Comparison of ENCODE assay signal across 8 cellular contexts in the genomic region with DNA sequence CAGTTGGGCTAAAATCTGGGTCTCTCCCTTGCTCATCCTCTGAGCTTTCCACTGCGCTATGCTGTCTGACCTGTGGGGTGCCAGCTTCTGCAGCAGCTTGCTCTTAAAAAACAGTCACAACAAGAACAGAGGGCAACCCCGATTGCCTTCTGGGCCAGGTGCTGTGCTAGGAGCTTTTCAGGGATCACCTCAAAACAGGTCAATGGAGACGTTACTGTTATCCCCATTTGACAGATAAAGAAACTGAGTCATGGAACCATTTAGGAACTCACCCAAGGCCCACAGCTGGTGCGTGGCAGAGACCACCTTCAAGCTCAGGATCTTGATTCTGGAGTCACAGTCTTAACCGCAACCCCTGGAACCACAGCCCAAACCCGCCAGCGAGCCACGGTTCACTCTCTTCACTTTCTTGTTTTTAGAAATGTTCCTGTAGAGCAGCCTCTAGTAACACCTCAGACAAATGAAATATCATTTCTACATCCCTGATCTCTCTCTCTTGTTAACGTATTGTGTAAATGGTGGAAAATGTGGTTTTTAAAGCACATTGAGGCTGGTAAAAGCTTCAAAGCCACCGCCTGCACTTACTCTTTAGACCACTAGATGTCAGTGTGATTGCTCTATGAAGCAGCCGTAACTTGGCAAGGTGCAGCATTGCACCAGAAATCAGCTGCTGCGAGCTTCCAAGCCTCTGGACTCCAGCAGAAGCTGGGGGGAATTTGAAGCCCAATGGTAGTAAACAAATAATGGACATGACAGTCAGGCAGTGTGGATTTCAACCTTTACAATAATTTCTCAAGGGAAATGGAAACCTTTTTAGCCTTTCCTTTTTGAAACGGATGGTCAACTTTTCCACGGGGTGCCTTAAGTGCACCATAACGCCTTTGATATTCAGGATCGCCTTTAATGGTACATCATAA. TPM values are rescaled to one million over a fixed set of nuclear protein-coding genes. Genes with fewer than 3 reads are reported as not detected.
A peak's percentile ranks its signal among the peaks of the same experiment; 100 is the strongest.
DNase-seq lines count a peak whose midpoint lies in the region; ATAC-seq and TF ChIP-seq lines count a peak whose summit lies in the region.

No MANE protein-coding gene starts in this region.

- DNase-seq in CD4-positive, alpha-beta memory T cell = peak; percentile 83 to 86 (median 84)
- DNase-seq in HPDE6-E6E7 (ENCODE audit: extremely low spot score) = peak; percentile 62
- DNase-seq in NOMO-1 treated with DMSO at 0.1 percent for 48 hours (lab: John Stamatoyannopoulos, UW; ENCODE audit: unreplicated experiment) = peak; percentile 95
- DNase-seq in activated CD8-positive, alpha-beta memory T cell treated with anti-CD3 and anti-CD28 coated beads for 24 hours = peak; percentile 86
- peak; percentile 79 to 86 (median 81) for DNase-seq in effector memory CD8-positive, alpha-beta T cell
- DNase-seq in mesothelial cell of epicardium (ENCODE audit: low spot score in 2 of 2, unreplicated experiment in 2 of 2) = peak; percentile 34 to 66
- DNase-seq in stimulated activated CD8-positive, alpha-beta memory T cell treated with anti-CD3 and anti-CD28 coated beads, Interleukin-4, amount 100 ng/mL, for 1 hour (ENCODE audit: low read depth in 2 of 2, low spot score in 1 of 2) = peak; percentile 55 to 59

- H3K9me3 ChIP-seq in CD4-positive, alpha-beta memory T cell (ENCODE audit: control insufficient read depth in 1 of 2, low read length in 2 of 2) = no peaks in the 10 kb centered on the region

- peaks cover 54 to 71% (median 65%) of the 10 kb centered on the region in 4 donors for H3K4me1 Mint-ChIP-seq in CD4-positive, alpha-beta memory T cell
- peaks cover 42 to 67% of the 10 kb centered on the region in 2 donors for H3K4me1 Mint-ChIP-seq in effector memory CD8-positive, alpha-beta T cell (ENCODE audit: low read depth in 2 of 2)
- H3K4me1 Mint-ChIP-seq in mesothelial cell of epicardium = peaks cover 14% of the 10 kb centered on the region

- H3K27me3 ChIP-seq in CD4-positive, alpha-beta memory T cell (ENCODE audit: insufficient read depth, low read length) = no peaks in the 10 kb centered on the region

- intact Hi-C loops in CD4-positive, alpha-beta memory T cell (cut with micrococcal nuclease) = loop anchor here (1.0 to 5.0 kb wide), 10 partner anchors 8 to 330 kb away; partner anchors contain the start of gene RICTOR

- H3K27ac ChIP-seq in CD4-positive, alpha-beta memory T cell (ENCODE audit: low read depth, low read length) = peak overlapping the region; percentile 62

- peak; percentile 88 for TF ChIP-seq CTCF in mesothelial cell of epicardium (IDR thresholded peaks at IDR 0.05; ENCODE audit: unreplicated experiment)

- no peaks in the 10 kb centered on the region for H3K36me3 ChIP-seq in CD4-positive, alpha-beta memory T cell (ENCODE audit: insufficient read depth, low read length)

- peak overlapping the region; percentile 33 to 64 for H3K4me3 ChIP-seq in CD4-positive, alpha-beta memory T cell (ENCODE audit: low read length in 2 of 2)

- peak overlapping the region; percentile 80 to 90 (median 86) for H3K4me3 Mint-ChIP-seq in CD4-positive, alpha-beta memory T cell
- peak overlapping the region; percentile 62 to 73 for H3K4me3 Mint-ChIP-seq in effector memory CD8-positive, alpha-beta T cell
- H3K4me3 Mint-ChIP-seq in mesothelial cell of epicardium = no peak overlapping the region

- H3K4me1 ChIP-seq in CD4-positive, alpha-beta memory T cell (ENCODE audit: insufficient read depth, low read length) = peaks cover 68% of the 10 kb centered on the region

- ATAC-seq in GM19438 (IDR thresholded peaks at IDR 0.05; ENCODE audit: low read depth, unreplicated experiment) = peak; percentile 74
- ATAC-seq in effector memory CD8-positive, alpha-beta T cell (replicated peaks) = peak; percentile 68

- POLR2A ChIA-PET in CD4-positive, alpha-beta memory T cell (lab: Charles Lee; ENCODE audit: partially characterized antibody) = interaction anchor here (0.8 to 6.8 kb wide), 26 partner anchors 9 to 330 kb away, joined by 3 to 362 read pairs (median 12); partner anchors contain the start of gene RICTOR

- H3K27me3 Mint-ChIP-seq in CD4-positive, alpha-beta memory T cell = no peaks in the 10 kb centered on the region
- no peaks in the 10 kb centered on the region for H3K27me3 Mint-ChIP-seq in effector memory CD8-positive, alpha-beta T cell
- H3K27me3 Mint-ChIP-seq in mesothelial cell of epicardium (ENCODE audit: low read depth) = no peaks in the 10 kb centered on the region

- CTCF ChIA-PET in CD4-positive, alpha-beta memory T cell (lab: Charles Lee; ENCODE audit: partially characterized antibody) = interaction anchor here (0.8 to 7.4 kb wide), 44 partner anchors 9 to 330 kb away, joined by 3 to 313 read pairs (median 8); no protein-coding TSS in a partner anchor

- peak overlapping the region; percentile 87 to 96 (median 93) for H3K27ac Mint-ChIP-seq in CD4-positive, alpha-beta memory T cell
- H3K27ac Mint-ChIP-seq in effector memory CD8-positive, alpha-beta T cell = peak overlapping the region; percentile 61 to 86
- no peak overlapping the region for H3K27ac Mint-ChIP-seq in mesothelial cell of epicardium

- H3K9me3 Mint-ChIP-seq in CD4-positive, alpha-beta memory T cell = no peaks in the 10 kb centered on the region
- H3K9me3 Mint-ChIP-seq in effector memory CD8-positive, alpha-beta T cell = no peaks in the 10 kb centered on the region
- H3K9me3 Mint-ChIP-seq in mesothelial cell of epicardium = no peaks in the 10 kb centered on the region

- H3K36me3 Mint-ChIP-seq in CD4-positive, alpha-beta memory T cell = peaks cover 0 to under 1% of the 10 kb centered on the region in 2 donors
- H3K36me3 Mint-ChIP-seq in effector memory CD8-positive, alpha-beta T cell (ENCODE audit: insufficient read depth) = peaks cover 7% of the 10 kb centered on the region
- no peaks in the 10 kb centered on the region for H3K36me3 Mint-ChIP-seq in mesothelial cell of epicardium

RNA-seq across cellular contexts. Expression of gene FYB1, which starts 1.7 kb away (rescaled TPM):
- total RNA-seq in CD4-positive, alpha-beta memory T cell = 100 to 1,000 TPM; 571 to 596 TPM
- 100 to 1,000 TPM; 184 to 414 TPM for polyA plus RNA-seq in CD4-positive, alpha-beta memory T cell
- 1.2 to 1.6 TPM (median 1.5 TPM) in 3 replicates for total RNA-seq in mesothelial cell of epicardium

Comparison
In these comparisons a context has a peak if more than half of its experiments do, and no peak if none do; other contexts are left out.
1. Peak in every context shown above with its lines: DNase-seq, ATAC-seq, H3K4me3 ChIP-seq and H3K27ac ChIP-seq.
2. RNA of gene FYB1, which starts 1.7 kb away (total RNA-seq): 571 to 596 TPM in CD4-positive, alpha-beta memory T cell; 1.2 to 1.6 TPM in mesothelial cell of epicardium; every median in the first group is over 100 times any median in the second.